In genomic region chr17:33461051-33461450, GRCh38 we compare ENCODE assay signal across 22 cellular contexts.
DNase-seq lines count a peak whose midpoint lies in the region; ATAC-seq and TF ChIP-seq lines count a peak whose summit lies in the region.
"Had no signal": no experiment of that assay in that cellular context is flagged by ENCODE, and none has a peak within 500 bp of the region (broad histone marks: within the 10 kb centered on the region; RNA-seq: fewer than 3 reads in every experiment).

No MANE protein-coding gene starts in this region.

- H3K36me3 ChIP-seq in SK-N-SH (replicated peaks in 1 of 2; ENCODE audit: control insufficient read depth in 1 of 2, insufficient read depth in 2 of 2, low read length in 1 of 2): no peaks in the 10 kb centered on the region

- H3K27ac ChIP-seq in SK-N-SH (ENCODE audit: low read depth in 2 of 2, low read length in 1 of 2): no peak overlapping the region
- H3K27ac ChIP-seq: 22Rv1 had no signal

- POLR2A ChIA-PET in SK-N-SH (lab: Yijun Ruan, JAX): no interaction called here

- no peak for TF ChIP-seq CTCF in SK-N-SH (IDR thresholded peaks at IDR 0.05)
- TF ChIP-seq CTCF in retinal pigment epithelial cell (conservative IDR thresholded peaks at IDR 0.05; ENCODE audit: low read depth, low read length): no peak

- no peak for TF ChIP-seq EP300 in SK-N-SH (IDR thresholded peaks at IDR 0.05; ENCODE audit: borderline replicate concordance in 1 of 2, low read depth in 1 of 2, low read length in 1 of 2)

- no peak for DNase-seq in SK-N-SH
- peak; percentile 58 for DNase-seq in islet precursor cell
- DNase-seq in retinal pigment epithelial cell (ENCODE audit: low read depth): peak; percentile 54
- no peak for DNase-seq in cerebellum (ENCODE audit: low spot score)
- DNase-seq: CD4-positive, CD25-positive, alpha-beta regulatory T cell; DMS153; GOT3; HCEC 1CT; KBM-7; MM.1S; NCI-H1417; NCI-H1694; NCI-H2029 treated with DMSO at 0.1 percent for 48 hours; NCI-H2227 treated with DMSO at 0.1 percent for 48 hours; NCI-H510A; NCI-H69; Right ventricle myocardium superior; RPMI8226 had no signal

- no peak overlapping the region for H3K4me3 ChIP-seq in SK-N-SH (ENCODE audit: low read depth in 2 of 2, low read length in 1 of 2)
- no peak overlapping the region for H3K4me3 ChIP-seq in retinal pigment epithelial cell (ENCODE audit: low read length)

- no peaks in the 10 kb centered on the region for H3F3A ChIP-seq in SK-N-SH (replicated peaks; ENCODE audit: insufficient read depth)

- H3K79me2 ChIP-seq in SK-N-SH (ENCODE audit: insufficient read depth): no peaks in the 10 kb centered on the region

- no peak for TF ChIP-seq RAD21 in SK-N-SH (IDR thresholded peaks at IDR 0.05; ENCODE audit: low read length)

- no peaks in the 10 kb centered on the region for H3K9me2 ChIP-seq in SK-N-SH

- ATAC-seq in SK-N-SH treated with all-trans-retinoic acid at 6 μM for 48 hours (no peak), HG03108 (IDR thresholded peaks at IDR 0.05; ENCODE audit: unreplicated experiment) (no peak), GM18868 (IDR thresholded peaks at IDR 0.05; ENCODE audit: unreplicated experiment) (no peak)

- no peak overlapping the region for H3K4me2 ChIP-seq in SK-N-SH

- H2AFZ ChIP-seq in SK-N-SH (ENCODE audit: low read depth): no peak overlapping the region

- H3K27me3 ChIP-seq in SK-N-SH (ENCODE audit: insufficient read depth): no peaks in the 10 kb centered on the region

- no peaks in the 10 kb centered on the region; a peak in 1 of 4 replicates for H3K4me1 ChIP-seq in SK-N-SH (ENCODE audit: control insufficient read depth in 1 of 2, insufficient read depth in 2 of 2, low read depth in 1 of 2, low read length in 1 of 2)

- no peak overlapping the region for H3K9ac ChIP-seq in SK-N-SH

- 39% methylated on average over 2 of the region's 2 CpGs for WGBS in SK-N-SH (ENCODE audit: low lambda C conversion rate)

- no peaks in the 10 kb centered on the region for H3K9me3 ChIP-seq in SK-N-SH

- CTCF ChIA-PET in SK-N-SH (lab: Yijun Ruan, JAX): no interaction called here

- H4K20me1 ChIP-seq in SK-N-SH (ENCODE audit: insufficient read depth): no peaks in the 10 kb centered on the region

TF ChIP-seq in SK-N-SH treated with all-trans-retinoic acid at 6 μM for 48 hours, 23 proteins besides CTCF, POLR2A, EP300 and RAD21:
- TF ChIP-seq ISL1 (CRISPR knock-in tag; IDR thresholded peaks at IDR 0.05) (peak; percentile 53), TSHZ2 (CRISPR knock-in tag; IDR thresholded peaks at IDR 0.05) (no peak), ZFP3 (CRISPR knock-in tag; IDR thresholded peaks at IDR 0.05) (no peak), PATZ1 (CRISPR knock-in tag; IDR thresholded peaks at IDR 0.05; ENCODE audit: borderline replicate concordance) (no peak)

TF ChIP-seq in SK-N-SH, 30 proteins besides CTCF, POLR2A, EP300 and RAD21:
- no peak for TF ChIP-seq POLR2AphosphoS5 (IDR thresholded peaks at IDR 0.05; ENCODE audit: low read depth, low read length)
- no peak for TF ChIP-seq SMC3 (IDR thresholded peaks at IDR 0.05; ENCODE audit: low read depth, low read length)
- TF ChIP-seq GATA2 (CRISPR knock-in tag; IDR thresholded peaks at IDR 0.05): no peak
- no peak for TF ChIP-seq GABPA (IDR thresholded peaks at IDR 0.05; ENCODE audit: low read depth)
- no peak for TF ChIP-seq FOSL2 (IDR thresholded peaks at IDR 0.05; ENCODE audit: borderline replicate concordance, low read depth)
- TF ChIP-seq MAX (IDR thresholded peaks at IDR 0.05; ENCODE audit: low read depth): no peak
- TF ChIP-seq ELF1 (IDR thresholded peaks at IDR 0.05): no peak
- TF ChIP-seq IRF3 (IDR thresholded peaks at IDR 0.05; ENCODE audit: low read depth, low read length): no peak
- no peak for TF ChIP-seq FOXM1 (IDR thresholded peaks at IDR 0.05; ENCODE audit: low read depth)
- no peak for TF ChIP-seq PBX3 (IDR thresholded peaks at IDR 0.05)
- no peak for TF ChIP-seq NFIC (IDR thresholded peaks at IDR 0.05; ENCODE audit: borderline replicate concordance)
- TF ChIP-seq MEF2A (IDR thresholded peaks at IDR 0.05; ENCODE audit: borderline replicate concordance, low read depth): no peak
- TF ChIP-seq EZH2phosphoT487 (IDR thresholded peaks at IDR 0.05; ENCODE audit: borderline replicate concordance, low read depth): no peak
- no peak for TF ChIP-seq USF1 (IDR thresholded peaks at IDR 0.05; ENCODE audit: borderline replicate concordance, low read depth)
- TF ChIP-seq CHD2 (IDR thresholded peaks at IDR 0.05; ENCODE audit: low read length, partially characterized antibody): no peak
- no peak for TF ChIP-seq SIN3A (IDR thresholded peaks at IDR 0.05; ENCODE audit: borderline replicate concordance, low read depth, low read length)

Comparison
In these comparisons a context has a peak if more than half of its experiments do, and no peak if none do; other contexts are left out.
1. DNase-seq: peak in islet precursor cell (single experiment) and retinal pigment epithelial cell (single experiment); none in SK-N-SH (single experiment) and cerebellum (single experiment).